19 cellular contexts compared by ENCODE assay signal in the genomic region with DNA sequence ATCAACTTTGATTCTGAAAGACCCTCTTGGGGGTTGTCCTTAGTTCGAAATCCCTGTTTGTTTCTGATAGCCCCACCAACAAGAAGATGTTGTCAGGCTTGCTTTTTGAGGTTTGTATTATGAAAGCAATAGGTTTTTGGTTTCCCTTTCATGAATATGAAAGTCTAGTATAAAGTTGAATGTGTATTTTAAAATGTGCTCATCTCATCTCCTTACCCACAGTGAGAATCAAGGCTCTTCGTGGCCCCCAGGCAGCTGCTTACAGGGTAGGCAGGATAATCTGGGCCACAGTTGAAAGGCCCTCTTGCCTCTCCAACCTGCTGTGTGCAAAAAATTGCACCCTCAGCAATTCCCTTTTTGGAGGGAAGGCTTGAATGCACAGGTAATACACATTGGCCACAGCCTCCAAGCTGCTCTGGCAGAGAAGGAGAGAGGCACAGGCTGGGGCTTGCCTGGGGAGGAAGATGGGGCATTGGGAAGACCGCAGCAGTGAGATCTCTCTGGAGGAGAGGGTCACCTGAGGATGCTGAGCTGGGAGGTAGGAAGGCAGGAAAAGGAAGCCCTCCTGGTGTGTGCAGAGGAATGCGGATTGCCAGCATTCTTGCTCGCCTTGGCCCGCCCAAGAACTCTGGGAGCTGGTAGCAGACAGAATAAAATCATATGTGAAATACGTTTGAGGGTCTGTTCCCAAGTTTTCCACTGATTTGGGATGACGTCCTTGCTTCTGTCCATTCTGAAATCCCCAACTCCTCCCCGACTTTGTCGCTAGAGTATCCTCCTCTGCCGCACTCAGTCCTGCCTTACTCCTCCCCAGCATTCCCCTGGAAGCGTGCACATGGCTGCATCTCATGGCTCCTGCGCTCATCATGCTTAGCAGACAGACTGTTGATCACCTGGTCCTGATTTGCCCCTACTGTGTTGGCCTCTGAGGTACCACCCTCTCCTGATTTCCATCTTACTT.
DNase-seq lines count a peak whose midpoint lies in the region; TF ChIP-seq lines count a peak whose summit lies in the region.
"Had no signal": no experiment of that assay in that cellular context is flagged by ENCODE, and none has a peak within 500 bp of the region (broad histone marks: within the 10 kb centered on the region; RNA-seq: fewer than 3 reads in every experiment).

No MANE protein-coding gene starts in this region.

- DNase-seq in NCI-H524 (lab: John Stamatoyannopoulos, UW): peak; percentile 19 to 48
- DNase-seq in NCI-H524 treated with DMSO at 0.1 percent for 48 hours (lab: John Stamatoyannopoulos, UW): no peak
- DNase-seq in NT2/D1 (ENCODE audit: low read depth, low spot score): peak; percentile 32
- DNase-seq in glutamatergic neuron: no peak
- peak; percentile 62 for DNase-seq in prostate gland (ENCODE audit: low spot score)
- no peak for DNase-seq in middle frontal gyrus (ENCODE audit: extremely low spot score, low spot score)
- no peak for DNase-seq in activated CD4-positive, CD25-positive, alpha-beta regulatory T cell treated with anti-CD3 and anti-CD28 coated beads, Interleukin-2, amount 50 U/mL, for 72 hours
- no peak for DNase-seq in RKO (ENCODE audit: low spot score)
- DNase-seq: activated CD8-positive, alpha-beta T cell treated with anti-CD3 and anti-CD28 coated beads for 36 hours; activated naive CD4-positive, alpha-beta T cell treated with anti-CD3 and anti-CD28 coated beads, Interleukin-2, amount 10 ng/mL, durations not matched to agents 7 days and 5 days; Calu3; erythroblast; NCI-H526 treated with DMSO at 0.1 percent for 48 hours; SHP77 treated with DMSO at 0.1 percent for 48 hours had no signal

- H3K27ac Mint-ChIP-seq in glutamatergic neuron (ENCODE audit: unreplicated experiment): peak overlapping the region; percentile 22
- H3K27ac Mint-ChIP-seq: activated CD8-positive, alpha-beta T cell treated with anti-CD3 and anti-CD28 coated beads for 36 hours; activated naive CD4-positive, alpha-beta T cell treated with anti-CD3 and anti-CD28 coated beads, Interleukin-2, amount 10 ng/mL, durations not matched to agents 7 days and 5 days; memory B cell had no signal

- H3K4me3 ChIP-seq in NT2/D1 (ENCODE audit: insufficient read length, low read depth) (no peak overlapping the region), prostate gland (no peak overlapping the region)
- H3K4me3 ChIP-seq: cardiac muscle cell, pancreas, thoracic aorta had no signal

- H3K9me3 ChIP-seq in NT2/D1 (ENCODE audit: insufficient read depth, low read length): no peaks in the 10 kb centered on the region
- H3K9me3 ChIP-seq in prostate gland: no peaks in the 10 kb centered on the region
- H3K9me3 ChIP-seq: pancreas, thoracic aorta had no signal

- H3K9me3 Mint-ChIP-seq in glutamatergic neuron (ENCODE audit: unreplicated experiment): peaks cover 2% of the 10 kb centered on the region
- H3K9me3 Mint-ChIP-seq: activated CD8-positive, alpha-beta T cell treated with anti-CD3 and anti-CD28 coated beads for 36 hours; memory B cell had no signal

- peaks cover 3% of the 10 kb centered on the region for H3K27me3 Mint-ChIP-seq in glutamatergic neuron (ENCODE audit: unreplicated experiment)

- H3K4me3 Mint-ChIP-seq in glutamatergic neuron (ENCODE audit: unreplicated experiment): peak overlapping the region; percentile 36
- H3K4me3 Mint-ChIP-seq: activated CD8-positive, alpha-beta T cell treated with anti-CD3 and anti-CD28 coated beads for 36 hours; activated naive CD4-positive, alpha-beta T cell treated with anti-CD3 and anti-CD28 coated beads, Interleukin-2, amount 10 ng/mL, durations not matched to agents 7 days and 5 days; memory B cell had no signal

- no peak overlapping the region for H3K9ac ChIP-seq in NT2/D1 (ENCODE audit: insufficient read length, low read depth)

- H3K27ac ChIP-seq in prostate gland: no peak overlapping the region
- H3K27ac ChIP-seq: cardiac muscle cell, HL-60, pancreas, thoracic aorta had no signal

- 57% methylated on average over 13 of the region's 13 CpGs for WGBS in prostate gland

- H3K36me3 ChIP-seq in NT2/D1 (ENCODE audit: insufficient read depth, insufficient read length, low read length): no peaks in the 10 kb centered on the region
- no peaks in the 10 kb centered on the region for H3K36me3 ChIP-seq in prostate gland
- H3K36me3 ChIP-seq: cardiac muscle cell, pancreas, thoracic aorta had no signal

- no peak for TF ChIP-seq POLR2A in prostate gland (IDR thresholded peaks at IDR 0.05)

- H3K36me3 Mint-ChIP-seq in glutamatergic neuron (ENCODE audit: unreplicated experiment): peaks cover 4% of the 10 kb centered on the region
- H3K36me3 Mint-ChIP-seq: activated naive CD4-positive, alpha-beta T cell treated with anti-CD3 and anti-CD28 coated beads, Interleukin-2, amount 10 ng/mL, durations not matched to agents 7 days and 5 days; memory B cell had no signal

- intact Hi-C loops in prostate gland (cut with DNase I): no loop called here

- H3K4me1 ChIP-seq in NT2/D1 (ENCODE audit: insufficient read depth, insufficient read length) (peaks cover 3% of the 10 kb centered on the region), prostate gland (replicated peaks) (no peaks in the 10 kb centered on the region)
- H3K4me1 ChIP-seq: pancreas had no signal

- peaks cover 15% of the 10 kb centered on the region for H3K4me1 Mint-ChIP-seq in glutamatergic neuron (ENCODE audit: low read depth, unreplicated experiment)
- H3K4me1 Mint-ChIP-seq: memory B cell had no signal

- TF ChIP-seq CTCF in glutamatergic neuron (IDR thresholded peaks at IDR 0.05; ENCODE audit: partially characterized antibody, unreplicated experiment) (no peak), prostate gland (IDR thresholded peaks at IDR 0.05) (no peak)

- H3K27me3 ChIP-seq in NT2/D1 (ENCODE audit: insufficient read depth, insufficient read length): no peaks in the 10 kb centered on the region
- no peaks in the 10 kb centered on the region for H3K27me3 ChIP-seq in prostate gland (replicated peaks; ENCODE audit: insufficient read depth)
- H3K27me3 ChIP-seq: pancreas had no signal

Comparison
In these comparisons a context has a peak if more than half of its experiments do, and no peak if none do; other contexts are left out.
1. DNase-seq: peak in NCI-H524 (2 of 2), NT2/D1 (single experiment) and prostate gland (single experiment); none in NCI-H524 treated with DMSO at 0.1 percent for 48 hours (single experiment), glutamatergic neuron (single experiment), middle frontal gyrus (single experiment), activated CD4-positive, CD25-positive, alpha-beta regulatory T cell treated with anti-CD3 and anti-CD28 coated beads, Interleukin-2, amount 50 U/mL, for 72 hours (single experiment) and RKO (single experiment).